1 cellular context compared by ENCODE assay signal in genomic region chr20:35568645-35569044, GRCh38.
TF ChIP-seq lines count a peak whose summit lies in the region.

No MANE protein-coding gene starts in this region.

TF ChIP-seq in IMR-90, 13 proteins besides CTCF, POLR2A, EP300 and RAD21 (continued from another document):
- TF ChIP-seq RFX5 (IDR thresholded peaks at IDR 0.05; ENCODE audit: low read depth, low read length) (no peak), ELK1 (IDR thresholded peaks at IDR 0.05; ENCODE audit: borderline replicate concordance, low read depth, low read length) (no peak), MAFK (IDR thresholded peaks at IDR 0.05; ENCODE audit: low read depth, low read length) (no peak), MXI1 (IDR thresholded peaks at IDR 0.05; ENCODE audit: borderline replicate concordance, low read depth, low read length) (no peak)
